1 cellular context compared by ENCODE assay signal in the genomic region with DNA sequence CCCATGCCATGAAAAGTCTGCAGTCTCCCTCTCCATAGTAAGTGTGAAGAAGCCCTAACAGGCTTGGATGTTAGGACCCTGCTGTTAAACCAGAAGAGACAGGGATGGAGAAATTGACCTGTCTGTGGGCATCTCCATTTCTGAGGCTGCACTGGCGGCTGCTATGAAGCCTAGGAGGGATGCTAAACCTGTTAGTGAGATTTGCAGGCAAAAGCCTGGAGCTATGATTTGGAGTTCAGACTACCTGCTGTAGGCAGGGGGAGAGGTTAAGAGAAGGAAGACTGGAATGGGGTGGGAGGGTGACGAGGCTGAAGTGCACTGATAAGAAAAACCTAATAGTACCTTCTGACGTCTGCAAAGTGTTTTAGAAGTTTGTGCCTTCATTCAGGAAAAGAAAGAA.
TF ChIP-seq lines count a peak whose summit lies in the region.

No MANE protein-coding gene starts in this region.

TF ChIP-seq in K562, 482 proteins besides CTCF, POLR2A, EP300 and RAD21:
- no peak for TF ChIP-seq NBN (IDR thresholded peaks at IDR 0.05; ENCODE audit: low read depth)
- TF ChIP-seq ZNF146 (CRISPR knock-in tag; IDR thresholded peaks at IDR 0.05; ENCODE audit: unreplicated experiment): no peak
- peak; percentile 38; the same call in 1 of the 2 replicates for TF ChIP-seq TCF3 (CRISPR knock-in tag; IDR thresholded peaks at IDR 0.05)
- TF ChIP-seq ZNF124 (CRISPR knock-in tag; IDR thresholded peaks at IDR 0.05): no peak
- TF ChIP-seq ZNF436 (CRISPR knock-in tag; IDR thresholded peaks at IDR 0.05): no peak
- TF ChIP-seq ZNF282 (CRISPR knock-in tag; IDR thresholded peaks at IDR 0.05): no peak
- no peak for TF ChIP-seq ZEB2 (IDR thresholded peaks at IDR 0.05)
